Comparison of ENCODE assay signal across 1 cellular context in genomic region chr5:147671365-147671764, GRCh38.
TF ChIP-seq lines count a peak whose summit lies in the region.

No MANE protein-coding gene starts in this region.

TF ChIP-seq in HepG2, 621 proteins besides CTCF, POLR2A, EP300 and RAD21 (continued from another document and continues in another):
- TF ChIP-seq TRAFD1 (CRISPR knock-in tag; IDR thresholded peaks at IDR 0.05; ENCODE audit: borderline replicate concordance) (peak; percentile 68; the same call in 1 of the 2 replicates), ARNTL (CRISPR knock-in tag; IDR thresholded peaks at IDR 0.05) (peak; percentile 59; the same call in 1 of the 2 replicates), FOXA3 (CRISPR knock-in tag; IDR thresholded peaks at IDR 0.05) (peak; percentile 94), ARID4A (CRISPR knock-in tag; IDR thresholded peaks at IDR 0.05; ENCODE audit: borderline replicate concordance) (no peak; the same call in 1 of the 2 replicates), ZNF710 (CRISPR knock-in tag; IDR thresholded peaks at IDR 0.05; ENCODE audit: borderline replicate concordance) (peak; percentile 54; the same call in 1 of the 2 replicates), MATR3 (CRISPR knock-in tag; IDR thresholded peaks at IDR 0.05) (no peak), GABPB1 (CRISPR knock-in tag; IDR thresholded peaks at IDR 0.05) (0 out of 2 replicates have a peak, but pooled peaks have one; percentile 31), ZNF205 (CRISPR knock-in tag; IDR thresholded peaks at IDR 0.05) (0 out of 2 replicates have a peak, but pooled peaks have one; percentile 23), KAT8 (CRISPR knock-in tag; IDR thresholded peaks at IDR 0.05) (peak; percentile 71), ZNF160 (CRISPR knock-in tag; IDR thresholded peaks at IDR 0.05) (no peak), SMARCC2 (IDR thresholded peaks at IDR 0.05) (no peak), SPEN (CRISPR knock-in tag; IDR thresholded peaks at IDR 0.05; ENCODE audit: low read depth) (peak; percentile 83; the same call in 1 of the 2 replicates), ELF1 (CRISPR knock-in tag; IDR thresholded peaks at IDR 0.05) (peak; percentile 31; the same call in 1 of the 2 replicates), ZNF619 (CRISPR knock-in tag; IDR thresholded peaks at IDR 0.05) (no peak), FOXO1 (CRISPR knock-in tag; IDR thresholded peaks at IDR 0.05) (peak; percentile 94; the same call in 1 of the 2 replicates), HOXA3 (CRISPR knock-in tag; IDR thresholded peaks at IDR 0.05) (peak; percentile 56; the same call in 1 of the 2 replicates), CBX5 (CRISPR knock-in tag; IDR thresholded peaks at IDR 0.05; ENCODE audit: borderline replicate concordance) (no peak), ZFX (CRISPR knock-in tag; IDR thresholded peaks at IDR 0.05; ENCODE audit: low read depth) (peak; percentile 51; the same call in 1 of the 2 replicates), YEATS4 (CRISPR knock-in tag; IDR thresholded peaks at IDR 0.05; ENCODE audit: borderline replicate concordance) (peak; percentile 37; the same call in 1 of the 2 replicates), MEF2D (CRISPR knock-in tag; IDR thresholded peaks at IDR 0.05) (peak; percentile 62; the same call in 1 of the 2 replicates), ZGPAT (CRISPR knock-in tag; IDR thresholded peaks at IDR 0.05) (peak; percentile 35; the same call in 1 of the 2 replicates), MXI1 (IDR thresholded peaks at IDR 0.05; ENCODE audit: borderline replicate concordance, low read depth, low read length) (peak; percentile 47; the same call in 1 of the 3 replicates), NCOA2 (CRISPR knock-in tag; IDR thresholded peaks at IDR 0.05) (peak; percentile 55), BCL6 (CRISPR knock-in tag; IDR thresholded peaks at IDR 0.05) (peak; percentile 76), SRY (CRISPR knock-in tag; IDR thresholded peaks at IDR 0.05) (peak; percentile 46; the same call in 1 of the 2 replicates), ZBTB38 (CRISPR knock-in tag; IDR thresholded peaks at IDR 0.05) (peak; percentile 76), CEBPB (IDR thresholded peaks at IDR 0.05; ENCODE audit: borderline replicate concordance, low read depth, low read length) (0 out of 2 replicates have a peak, but pooled peaks have one; percentile 7)
- TF ChIP-seq, protein P1, sequence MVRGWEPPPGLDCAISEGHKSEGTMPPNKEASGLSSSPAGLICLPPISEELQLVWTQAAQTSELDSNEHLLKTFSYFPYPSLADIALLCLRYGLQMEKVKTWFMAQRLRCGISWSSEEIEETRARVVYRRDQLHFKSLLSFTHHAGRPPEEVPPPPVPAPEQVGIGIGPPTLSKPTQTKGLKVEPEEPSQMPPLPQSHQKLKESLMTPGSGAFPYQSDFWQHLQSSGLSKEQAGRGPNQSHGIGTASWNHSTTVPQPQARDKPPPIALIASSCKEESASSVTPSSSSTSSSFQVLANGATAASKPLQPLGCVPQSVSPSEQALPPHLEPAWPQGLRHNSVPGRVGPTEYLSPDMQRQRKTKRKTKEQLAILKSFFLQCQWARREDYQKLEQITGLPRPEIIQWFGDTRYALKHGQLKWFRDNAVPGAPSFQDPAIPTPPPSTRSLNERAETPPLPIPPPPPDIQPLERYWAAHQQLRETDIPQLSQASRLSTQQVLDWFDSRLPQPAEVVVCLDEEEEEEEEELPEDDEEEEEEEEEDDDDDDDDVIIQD (CRISPR knock-in tag; IDR thresholded peaks at IDR 0.05; ENCODE audit: low read depth): peak; percentile 80
- TF ChIP-seq, protein P2, sequence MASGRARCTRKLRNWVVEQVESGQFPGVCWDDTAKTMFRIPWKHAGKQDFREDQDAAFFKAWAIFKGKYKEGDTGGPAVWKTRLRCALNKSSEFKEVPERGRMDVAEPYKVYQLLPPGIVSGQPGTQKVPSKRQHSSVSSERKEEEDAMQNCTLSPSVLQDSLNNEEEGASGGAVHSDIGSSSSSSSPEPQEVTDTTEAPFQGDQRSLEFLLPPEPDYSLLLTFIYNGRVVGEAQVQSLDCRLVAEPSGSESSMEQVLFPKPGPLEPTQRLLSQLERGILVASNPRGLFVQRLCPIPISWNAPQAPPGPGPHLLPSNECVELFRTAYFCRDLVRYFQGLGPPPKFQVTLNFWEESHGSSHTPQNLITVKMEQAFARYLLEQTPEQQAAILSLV (CRISPR knock-in tag; IDR thresholded peaks at IDR 0.05; ENCODE audit: borderline replicate concordance): peak; percentile 85
- TF ChIP-seq, protein P3, sequence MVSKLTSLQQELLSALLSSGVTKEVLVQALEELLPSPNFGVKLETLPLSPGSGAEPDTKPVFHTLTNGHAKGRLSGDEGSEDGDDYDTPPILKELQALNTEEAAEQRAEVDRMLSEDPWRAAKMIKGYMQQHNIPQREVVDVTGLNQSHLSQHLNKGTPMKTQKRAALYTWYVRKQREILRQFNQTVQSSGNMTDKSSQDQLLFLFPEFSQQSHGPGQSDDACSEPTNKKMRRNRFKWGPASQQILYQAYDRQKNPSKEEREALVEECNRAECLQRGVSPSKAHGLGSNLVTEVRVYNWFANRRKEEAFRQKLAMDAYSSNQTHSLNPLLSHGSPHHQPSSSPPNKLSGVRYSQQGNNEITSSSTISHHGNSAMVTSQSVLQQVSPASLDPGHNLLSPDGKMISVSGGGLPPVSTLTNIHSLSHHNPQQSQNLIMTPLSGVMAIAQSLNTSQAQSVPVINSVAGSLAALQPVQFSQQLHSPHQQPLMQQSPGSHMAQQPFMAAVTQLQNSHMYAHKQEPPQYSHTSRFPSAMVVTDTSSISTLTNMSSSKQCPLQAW (CRISPR knock-in tag; IDR thresholded peaks at IDR 0.05): peak; percentile 73
- TF ChIP-seq, protein P4, sequence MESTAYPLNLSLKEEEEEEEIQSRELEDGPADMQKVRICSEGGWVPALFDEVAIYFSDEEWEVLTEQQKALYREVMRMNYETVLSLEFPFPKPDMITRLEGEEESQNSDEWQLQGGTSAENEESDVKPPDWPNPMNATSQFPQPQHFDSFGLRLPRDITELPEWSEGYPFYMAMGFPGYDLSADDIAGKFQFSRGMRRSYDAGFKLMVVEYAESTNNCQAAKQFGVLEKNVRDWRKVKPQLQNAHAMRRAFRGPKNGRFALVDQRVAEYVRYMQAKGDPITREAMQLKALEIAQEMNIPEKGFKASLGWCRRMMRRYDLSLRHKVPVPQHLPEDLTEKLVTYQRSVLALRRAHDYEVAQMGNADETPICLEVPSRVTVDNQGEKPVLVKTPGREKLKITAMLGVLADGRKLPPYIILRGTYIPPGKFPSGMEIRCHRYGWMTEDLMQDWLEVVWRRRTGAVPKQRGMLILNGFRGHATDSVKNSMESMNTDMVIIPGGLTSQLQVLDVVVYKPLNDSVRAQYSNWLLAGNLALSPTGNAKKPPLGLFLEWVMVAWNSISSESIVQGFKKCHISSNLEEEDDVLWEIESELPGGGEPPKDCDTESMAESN (CRISPR knock-in tag; conservative IDR thresholded peaks at IDR 0.05): peak; percentile 57; the same call in 1 of the 2 replicates
- TF ChIP-seq, protein P5, sequence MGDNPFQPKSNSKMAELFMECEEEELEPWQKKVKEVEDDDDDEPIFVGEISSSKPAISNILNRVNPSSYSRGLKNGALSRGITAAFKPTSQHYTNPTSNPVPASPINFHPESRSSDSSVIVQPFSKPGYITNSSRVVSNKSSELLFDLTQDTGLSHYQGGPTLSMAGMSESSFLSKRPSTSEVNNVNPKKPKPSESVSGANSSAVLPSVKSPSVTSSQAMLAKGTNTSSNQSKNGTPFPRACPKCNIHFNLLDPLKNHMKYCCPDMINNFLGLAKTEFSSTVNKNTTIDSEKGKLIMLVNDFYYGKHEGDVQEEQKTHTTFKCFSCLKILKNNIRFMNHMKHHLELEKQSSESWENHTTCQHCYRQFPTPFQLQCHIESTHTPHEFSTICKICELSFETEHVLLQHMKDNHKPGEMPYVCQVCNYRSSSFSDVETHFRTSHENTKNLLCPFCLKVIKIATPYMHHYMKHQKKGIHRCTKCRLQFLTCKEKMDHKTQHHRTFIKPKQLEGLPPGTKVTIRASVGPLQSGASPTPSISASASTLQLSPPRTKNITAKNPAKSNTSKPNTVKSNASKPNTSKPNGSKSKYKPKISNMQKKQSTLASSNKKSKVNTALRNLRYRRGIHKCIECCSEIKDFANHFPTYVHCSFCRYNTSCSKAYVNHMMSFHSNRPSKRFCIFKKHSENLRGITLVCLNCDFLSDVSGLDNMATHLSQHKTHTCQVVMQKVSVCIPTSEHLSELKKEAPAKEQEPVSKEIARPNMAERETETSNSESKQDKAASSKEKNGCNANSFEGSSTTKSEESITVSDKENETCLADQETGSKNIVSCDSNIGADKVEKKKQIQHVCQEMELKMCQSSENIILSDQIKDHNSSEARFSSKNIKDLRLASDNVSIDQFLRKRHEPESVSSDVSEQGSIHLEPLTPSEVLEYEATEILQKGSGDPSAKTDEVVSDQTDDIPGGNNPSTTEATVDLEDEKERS (CRISPR knock-in tag; IDR thresholded peaks at IDR 0.05): peak; percentile 82; the same call in 1 of the 2 replicates
- TF ChIP-seq, protein P6, sequence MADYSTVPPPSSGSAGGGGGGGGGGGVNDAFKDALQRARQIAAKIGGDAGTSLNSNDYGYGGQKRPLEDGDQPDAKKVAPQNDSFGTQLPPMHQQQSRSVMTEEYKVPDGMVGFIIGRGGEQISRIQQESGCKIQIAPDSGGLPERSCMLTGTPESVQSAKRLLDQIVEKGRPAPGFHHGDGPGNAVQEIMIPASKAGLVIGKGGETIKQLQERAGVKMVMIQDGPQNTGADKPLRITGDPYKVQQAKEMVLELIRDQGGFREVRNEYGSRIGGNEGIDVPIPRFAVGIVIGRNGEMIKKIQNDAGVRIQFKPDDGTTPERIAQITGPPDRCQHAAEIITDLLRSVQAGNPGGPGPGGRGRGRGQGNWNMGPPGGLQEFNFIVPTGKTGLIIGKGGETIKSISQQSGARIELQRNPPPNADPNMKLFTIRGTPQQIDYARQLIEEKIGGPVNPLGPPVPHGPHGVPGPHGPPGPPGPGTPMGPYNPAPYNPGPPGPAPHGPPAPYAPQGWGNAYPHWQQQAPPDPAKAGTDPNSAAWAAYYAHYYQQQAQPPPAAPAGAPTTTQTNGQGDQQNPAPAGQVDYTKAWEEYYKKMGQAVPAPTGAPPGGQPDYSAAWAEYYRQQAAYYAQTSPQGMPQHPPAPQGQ (CRISPR knock-in tag; IDR thresholded peaks at IDR 0.05; ENCODE audit: borderline replicate concordance): no peak
